ENCODE assay signal across 10 cellular contexts in the genomic region with DNA sequence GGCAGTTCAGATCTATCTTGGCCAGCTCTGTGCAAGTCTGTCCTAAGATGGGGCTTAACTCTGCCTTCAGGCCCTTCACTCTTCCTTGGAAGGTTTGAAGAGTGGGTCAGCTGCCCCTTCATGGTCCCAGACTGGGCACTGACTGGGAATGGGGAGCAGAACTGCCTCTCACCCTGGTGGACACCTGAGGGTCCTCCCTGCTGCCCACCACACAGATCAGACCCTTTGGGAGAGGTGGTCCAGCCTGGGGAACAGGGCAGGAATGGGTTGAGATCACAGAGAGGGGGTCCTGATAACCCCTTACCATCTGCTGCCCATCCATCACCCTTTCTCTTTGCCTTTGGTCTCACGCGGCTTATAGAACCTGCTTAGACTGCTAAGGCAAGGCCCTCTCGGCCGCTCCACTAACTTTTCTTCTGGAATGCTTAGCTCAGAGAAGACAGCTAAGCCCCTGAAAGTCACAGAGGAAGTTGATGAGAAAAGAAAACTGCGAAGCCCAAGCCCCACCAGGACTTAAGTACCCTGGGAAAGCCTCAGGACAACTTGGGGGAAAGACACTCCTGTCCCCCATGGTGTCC. TPM values are rescaled to one million over a fixed set of nuclear protein-coding genes. Genes with fewer than 3 reads are reported as not detected.
DNase-seq lines count a peak whose midpoint lies in the region; ATAC-seq and TF ChIP-seq lines count a peak whose summit lies in the region.
"Had no signal": no experiment of that assay in that cellular context is flagged by ENCODE, and none has a peak within 500 bp of the region (broad histone marks: within the 10 kb centered on the region; RNA-seq: fewer than 3 reads in every experiment).

No MANE protein-coding gene starts in this region.

- peak overlapping the region; percentile 66 for H3K4me3 Mint-ChIP-seq in chondrocyte (ENCODE audit: unreplicated experiment)
- peak overlapping the region; percentile 80 for H3K4me3 Mint-ChIP-seq in natural killer cell
- H3K4me3 Mint-ChIP-seq in progenitor cell of endocrine pancreas (ENCODE audit: low read depth): no peak overlapping the region

- CTCF ChIA-PET in HEK293 (lab: Yijun Ruan, JAX): interaction anchor here (0.6 to 2.0 kb wide), 2 partner anchors 11 to 431 kb away, joined by 3 to 9 read pairs; no protein-coding TSS in a partner anchor

- peaks cover 36 to 51% (median 45%) of the 10 kb centered on the region in 11 experiments for H3K27me3 ChIP-seq in BLaER1 treated with 17β-estradiol and CSF1 and Interleukin-3, amounts not matched to agents 10 nM and 100 nM

- peaks cover 2% of the 10 kb centered on the region for H3K36me3 Mint-ChIP-seq in chondrocyte (ENCODE audit: low read depth)
- no peaks in the 10 kb centered on the region for H3K36me3 Mint-ChIP-seq in natural killer cell
- H3K36me3 Mint-ChIP-seq in progenitor cell of endocrine pancreas (ENCODE audit: insufficient read depth): no peaks in the 10 kb centered on the region

- H3K9me3 Mint-ChIP-seq in chondrocyte (ENCODE audit: low read depth) (no peaks in the 10 kb centered on the region), natural killer cell (no peaks in the 10 kb centered on the region), progenitor cell of endocrine pancreas (ENCODE audit: low read depth) (no peaks in the 10 kb centered on the region)

- intact Hi-C loops in natural killer cell (cut with micrococcal nuclease): no loop called here

- H3K4me2 ChIP-seq in BLaER1 treated with 17β-estradiol and CSF1 and Interleukin-3, amounts not matched to agents 10 nM and 100 nM: peak overlapping the region; percentile 11 to 67 (median 39); a peak in 15 of 22 replicates

- no peaks in the 10 kb centered on the region; a peak in 1 of 20 replicates for H3K4me1 ChIP-seq in BLaER1 treated with 17β-estradiol and CSF1 and Interleukin-3, amounts not matched to agents 10 nM and 100 nM
- peaks cover 8% of the 10 kb centered on the region for H3K4me1 ChIP-seq in HEK293 (ENCODE audit: control insufficient read depth, insufficient read depth, low read length)

- TF ChIP-seq CTCF in HEK293 (tag by site-specific recombination; IDR thresholded peaks at IDR 0.05) (no peak), chondrocyte (IDR thresholded peaks at IDR 0.05) (no peak), natural killer cell (IDR thresholded peaks at IDR 0.05) (no peak), progenitor cell of endocrine pancreas (IDR thresholded peaks at IDR 0.05; ENCODE audit: unreplicated experiment) (no peak)

- H4K20me1 ChIP-seq in BLaER1 treated with 17β-estradiol and CSF1 and Interleukin-3, amounts not matched to agents 10 nM and 100 nM: peaks cover 0 to 8% (median 0%) of the 10 kb centered on the region in 11 experiments; a peak in 2 of 22 replicates

- H3K4me3 ChIP-seq in BLaER1 treated with 17β-estradiol and CSF1 and Interleukin-3, amounts not matched to agents 10 nM and 100 nM: peak overlapping the region in 4 of 10 experiments; percentile 23 to 53 (median 29); a peak in 5 of 20 replicates
- H3K4me3 ChIP-seq in HEK293 (ENCODE audit: low read depth, low read length): peak overlapping the region; percentile 23

- no peak for ATAC-seq in natural killer cell
- no peak for ATAC-seq in left lobe of liver
- ATAC-seq in HG03457 (IDR thresholded peaks at IDR 0.05; ENCODE audit: unreplicated experiment): no peak

- H3K27ac ChIP-seq in BLaER1 treated with 17β-estradiol and CSF1 and Interleukin-3, amounts not matched to agents 10 nM and 100 nM: no peak overlapping the region
- H3K27ac ChIP-seq in HEK293 (ENCODE audit: extremely low read depth, low read depth, low read length): no peak overlapping the region
- H3K27ac ChIP-seq: epithelial cell of prostate had no signal

- H3K4me1 Mint-ChIP-seq in chondrocyte (ENCODE audit: low read depth): no peaks in the 10 kb centered on the region
- H3K4me1 Mint-ChIP-seq in natural killer cell: peaks cover 12 to 27% of the 10 kb centered on the region in 2 donors
- H3K4me1 Mint-ChIP-seq in progenitor cell of endocrine pancreas (ENCODE audit: low read depth): no peaks in the 10 kb centered on the region

- DNase-seq in chondrocyte (ENCODE audit: low spot score) (no peak), natural killer cell (no peak), progenitor cell of endocrine pancreas (ENCODE audit: low spot score, unreplicated experiment) (no peak), left lobe of liver (ENCODE audit: low spot score) (no peak), NCI-H526 treated with DMSO at 0.1 percent for 48 hours (lab: John Stamatoyannopoulos, UW) (no peak)

- peaks cover 37% of the 10 kb centered on the region for H3K27me3 Mint-ChIP-seq in chondrocyte (ENCODE audit: low read depth)
- H3K27me3 Mint-ChIP-seq in natural killer cell (ENCODE audit: low read depth in 2 of 2): no peaks in the 10 kb centered on the region
- peaks cover 81% of the 10 kb centered on the region for H3K27me3 Mint-ChIP-seq in progenitor cell of endocrine pancreas

- no peaks in the 10 kb centered on the region for H3K36me3 ChIP-seq in BLaER1 treated with 17β-estradiol and CSF1 and Interleukin-3, amounts not matched to agents 10 nM and 100 nM
- no peaks in the 10 kb centered on the region for H3K36me3 ChIP-seq in HEK293 (ENCODE audit: control insufficient read depth in 2 of 2, insufficient read depth in 1 of 2, low read length in 2 of 2)

- H3K27ac Mint-ChIP-seq in chondrocyte (ENCODE audit: unreplicated experiment) (no peak overlapping the region), natural killer cell (peak overlapping the region in 1 of 2 donors; percentile 76), progenitor cell of endocrine pancreas (no peak overlapping the region)

- POLR2A ChIA-PET in HEK293 (lab: Yijun Ruan, JAX): no interaction called here

- peaks cover 0 to 5% (median 0%) of the 10 kb centered on the region in 11 experiments; a peak in 1 of 22 replicates for H3K9me3 ChIP-seq in BLaER1 treated with 17β-estradiol and CSF1 and Interleukin-3, amounts not matched to agents 10 nM and 100 nM (replicated peaks in 1 of 11)
- no peaks in the 10 kb centered on the region for H3K9me3 ChIP-seq in HEK293 (ENCODE audit: control insufficient read depth, insufficient read depth, low read depth, low read length)

- H3K9ac ChIP-seq in BLaER1 treated with 17β-estradiol and CSF1 and Interleukin-3, amounts not matched to agents 10 nM and 100 nM: no peak overlapping the region

TF ChIP-seq in HEK293, 187 proteins besides CTCF, POLR2A, EP300 and RAD21:
- TF ChIP-seq ZNF169 (tag by site-specific recombination; IDR thresholded peaks at IDR 0.05): no peak
- TF ChIP-seq ZNF449 (tag by site-specific recombination; IDR thresholded peaks at IDR 0.05): peak; percentile 26; the same call in 1 of the 2 replicates
- TF ChIP-seq, protein P1, sequence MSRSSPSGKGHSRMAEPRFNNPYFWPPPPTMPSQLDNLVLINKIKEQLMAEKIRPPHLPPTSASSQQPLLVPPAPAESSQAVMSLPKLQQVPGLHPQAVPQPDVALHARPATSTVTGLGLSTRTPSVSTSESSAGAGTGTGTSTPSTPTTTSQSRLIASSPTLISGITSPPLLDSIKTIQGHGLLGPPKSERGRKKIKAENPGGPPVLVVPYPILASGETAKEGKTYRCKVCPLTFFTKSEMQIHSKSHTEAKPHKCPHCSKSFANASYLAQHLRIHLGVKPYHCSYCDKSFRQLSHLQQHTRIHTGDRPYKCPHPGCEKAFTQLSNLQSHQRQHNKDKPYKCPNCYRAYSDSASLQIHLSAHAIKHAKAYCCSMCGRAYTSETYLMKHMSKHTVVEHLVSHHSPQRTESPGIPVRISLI (tag by site-specific recombination; IDR thresholded peaks at IDR 0.05): no peak
- TF ChIP-seq ZNF146 (tag by site-specific recombination; IDR thresholded peaks at IDR 0.05): no peak

RNA-seq across cellular contexts. Expression of gene CDHR1, which starts 0.4 kb away (rescaled TPM):
- total RNA-seq in chondrocyte (0.24 to 5.1 TPM (median 3.5 TPM) in 3 replicates), natural killer cell (1 to 10 TPM; 4.0 to 9.5 (median 6.5) TPM), progenitor cell of endocrine pancreas (0.31 and 0.96 TPM in 2 replicates), left lobe of liver (0.13 TPM)
- total RNA-seq: HT1080 had no signal

RNA-seq across cellular contexts. Expression of gene GPR15LG, which starts 20.3 kb away (rescaled TPM):
- total RNA-seq in chondrocyte (not detected in 3 replicates), natural killer cell (not detected), progenitor cell of endocrine pancreas (not detected in 2 replicates), left lobe of liver (0.20 TPM)
- total RNA-seq: HT1080 had no signal

RNA-seq across cellular contexts. Expression of gene LRIT2, which starts 31.4 kb away (rescaled TPM):
- not detected in 3 replicates for total RNA-seq in chondrocyte
- not detected for total RNA-seq in natural killer cell
- total RNA-seq in progenitor cell of endocrine pancreas: not detected in 2 replicates
- not detected for total RNA-seq in left lobe of liver
- total RNA-seq: HT1080 had no signal

RNA-seq across cellular contexts. Expression of gene LRIT1, which starts 47.4 kb away (rescaled TPM):
- total RNA-seq in chondrocyte: not detected in 3 replicates
- total RNA-seq in natural killer cell: not detected
- total RNA-seq in progenitor cell of endocrine pancreas: not detected in 2 replicates
- not detected for total RNA-seq in left lobe of liver
- total RNA-seq: HT1080 had no signal

RNA-seq across cellular contexts. Expression of gene RGR, which starts 50.9 kb away (rescaled TPM):
- total RNA-seq in chondrocyte: not detected in 3 replicates
- not detected for total RNA-seq in natural killer cell
- total RNA-seq in progenitor cell of endocrine pancreas: not detected in 2 replicates
- not detected for total RNA-seq in left lobe of liver
- total RNA-seq: HT1080 had no signal
